15 cellular contexts compared by ENCODE assay signal in the genomic region with DNA sequence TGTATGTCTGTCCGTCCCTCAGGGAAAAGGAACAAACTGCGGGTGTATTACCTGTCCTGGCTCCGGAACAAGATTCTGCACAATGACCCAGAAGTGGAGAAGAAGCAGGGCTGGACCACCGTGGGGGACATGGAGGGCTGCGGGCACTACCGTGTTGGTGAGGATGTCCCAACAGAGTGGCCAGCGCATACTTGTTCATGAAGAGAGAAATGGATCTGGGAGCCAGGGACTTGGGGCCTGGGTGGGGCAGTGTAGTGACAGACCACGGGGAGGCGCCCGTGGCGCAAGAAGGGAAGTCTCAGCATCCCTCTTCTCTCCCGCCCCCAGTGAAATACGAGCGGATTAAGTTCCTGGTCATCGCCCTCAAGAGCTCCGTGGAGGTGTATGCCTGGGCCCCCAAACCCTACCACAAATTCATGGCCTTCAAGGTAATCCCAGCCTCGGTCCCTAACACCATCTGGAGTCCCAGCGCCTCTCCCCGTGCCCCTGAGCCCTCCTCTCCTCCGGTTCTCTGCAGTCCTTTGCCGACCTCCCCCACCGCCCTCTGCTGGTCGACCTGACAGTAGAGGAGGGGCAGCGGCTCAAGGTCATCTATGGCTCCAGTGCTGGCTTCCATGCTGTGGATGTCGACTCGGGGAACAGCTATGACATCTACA. TPM values are rescaled to one million over a fixed set of nuclear protein-coding genes. Genes with fewer than 3 reads are reported as not detected.
DNase-seq lines count a peak whose midpoint lies in the region; ATAC-seq and TF ChIP-seq lines count a peak whose summit lies in the region.
"Had no signal": no experiment of that assay in that cellular context is flagged by ENCODE, and none has a peak within 500 bp of the region (broad histone marks: within the 10 kb centered on the region; RNA-seq: fewer than 3 reads in every experiment).

No MANE protein-coding gene starts in this region.

- POLR2A ChIA-PET in MCF 10A (lab: Yijun Ruan, JAX) (interaction anchor here (1.5 kb wide), 1 partner anchor 105 kb away, joined by 5 read pairs; no protein-coding TSS in a partner anchor), Panc1 (lab: Charles Lee) (no interaction called here)

- H3K9me3 ChIP-seq in breast epithelium, result no peaks in the 10 kb centered on the region
- H3K9me3 ChIP-seq in Panc1 (ENCODE audit: control insufficient read depth, insufficient read depth, low read depth, low read length), result no peaks in the 10 kb centered on the region
- H3K9me3 ChIP-seq: gastroesophageal sphincter, left lung, testis had no signal

- H3K4me3 ChIP-seq in breast epithelium (no peak overlapping the region), Panc1 (ENCODE audit: low read depth in 2 of 2, low read length in 2 of 2) (no peak overlapping the region)
- H3K4me3 ChIP-seq: gastroesophageal sphincter, left lung, testis had no signal

- H3K36me3 ChIP-seq in breast epithelium, result peaks cover 10% of the 10 kb centered on the region
- no peaks in the 10 kb centered on the region for H3K36me3 ChIP-seq in Panc1 (ENCODE audit: control insufficient read depth, insufficient read depth, low read length)

- H3K4me1 ChIP-seq in breast epithelium (no peaks in the 10 kb centered on the region), Panc1 (ENCODE audit: control insufficient read depth, insufficient read depth, low read length) (no peaks in the 10 kb centered on the region; the same call in 1 of the 2 replicates)

- no peak for ATAC-seq in Panc1
- no peak for ATAC-seq in HG03378 (IDR thresholded peaks at IDR 0.05; ENCODE audit: unreplicated experiment)
- ATAC-seq: gastroesophageal sphincter, left lung had no signal

- H3K4me3 Mint-ChIP-seq in MCF 10A (ENCODE audit: unreplicated experiment), result no peak overlapping the region
- H3K4me3 Mint-ChIP-seq in glutamatergic neuron (ENCODE audit: unreplicated experiment), result no peak overlapping the region
- no peak overlapping the region for H3K4me3 Mint-ChIP-seq in type B pancreatic cell

- H3K36me3 Mint-ChIP-seq in MCF 10A (ENCODE audit: insufficient read depth, unreplicated experiment) (peaks cover 71% of the 10 kb centered on the region), glutamatergic neuron (ENCODE audit: unreplicated experiment) (no peaks in the 10 kb centered on the region), type B pancreatic cell (no peaks in the 10 kb centered on the region)

- no peaks in the 10 kb centered on the region for H3K4me1 Mint-ChIP-seq in MCF 10A (ENCODE audit: insufficient read depth, unreplicated experiment)
- peaks cover 5% of the 10 kb centered on the region for H3K4me1 Mint-ChIP-seq in glutamatergic neuron (ENCODE audit: low read depth, unreplicated experiment)
- H3K4me1 Mint-ChIP-seq in type B pancreatic cell (ENCODE audit: unreplicated experiment), result no peaks in the 10 kb centered on the region

- CTCF ChIA-PET in MCF 10A (lab: Yijun Ruan, JAX), result interaction anchor here (0.7 kb wide), 1 partner anchor 106 kb away, joined by 3 read pairs; no protein-coding TSS in a partner anchor
- CTCF ChIA-PET in Panc1 (lab: Charles Lee), result no interaction called here

- in situ Hi-C loops in Panc1 (cut with HindIII; ENCODE audit: low pct_unique_long_range_greater_than_20kb, low sequenced_read_pairs), result no loop called here

- H3K27me3 ChIP-seq in breast epithelium (no peaks in the 10 kb centered on the region), Panc1 (ENCODE audit: control insufficient read depth, insufficient read depth, low read length) (no peaks in the 10 kb centered on the region)
- H3K27me3 ChIP-seq: testis had no signal

- TF ChIP-seq POLR2A in breast epithelium (IDR thresholded peaks at IDR 0.05), result no peak

- H3K27ac ChIP-seq in breast epithelium (no peak overlapping the region), Panc1 (ENCODE audit: low read length) (no peak overlapping the region)
- H3K27ac ChIP-seq: gastroesophageal sphincter, left lung, testis had no signal

- TSS peak; percentile 52 for BruUV-seq in MCF 10A (replicated peaks; lab: Mats Ljungman, UMichigan)
- BruUV-seq in Panc1 (replicated peaks; lab: Mats Ljungman, UMichigan), result TSS peak; percentile 87

- intact Hi-C loops in MCF 10A (cut with micrococcal nuclease) (no loop called here), breast epithelium (cut with DNase I; ENCODE audit: low total_unique reads) (no loop called here), Panc1 (cut with micrococcal nuclease; ENCODE audit: unreplicated experiment) (no loop called here)

- DNase-seq in MCF 10A (ENCODE audit: unreplicated experiment) (no peak), breast epithelium (ENCODE audit: low spot score in 2 of 2) (no peak), Panc1 (ENCODE audit: low read depth, low spot score) (no peak), glutamatergic neuron (peak; percentile 60), type B pancreatic cell (ENCODE audit: extremely low spot score, unreplicated experiment) (no peak), OCI-M2 (lab: John Stamatoyannopoulos, UW; ENCODE audit: unreplicated experiment) (no peak), NCI-H345 (lab: John Stamatoyannopoulos, UW) (no peak)
- DNase-seq: activated T-cell treated with anti-CD3 and anti-CD28 coated beads, Interleukin-2, amount 50 U/mL, for 48 hours; DMS 273 treated with DMSO at 0.1 percent for 48 hours; small intestine; testis had no signal

- H3K27me3 Mint-ChIP-seq in MCF 10A (ENCODE audit: insufficient read depth, unreplicated experiment) (no peaks in the 10 kb centered on the region), glutamatergic neuron (ENCODE audit: unreplicated experiment) (peaks cover 10% of the 10 kb centered on the region), type B pancreatic cell (no peaks in the 10 kb centered on the region)

- TF ChIP-seq CTCF in MCF 10A (IDR thresholded peaks at IDR 0.05; ENCODE audit: unreplicated experiment), result no peak
- no peak for TF ChIP-seq CTCF in breast epithelium (IDR thresholded peaks at IDR 0.05)
- TF ChIP-seq CTCF in Panc1 (IDR thresholded peaks at IDR 0.05), result peak; percentile 62; the same call in 1 of the 2 replicates
- TF ChIP-seq CTCF in glutamatergic neuron (IDR thresholded peaks at IDR 0.05; ENCODE audit: partially characterized antibody, unreplicated experiment), result no peak
- TF ChIP-seq CTCF in type B pancreatic cell (conservative IDR thresholded peaks at IDR 0.05), result peak; percentile 24

- H3K9me3 Mint-ChIP-seq in MCF 10A (ENCODE audit: unreplicated experiment), result no peaks in the 10 kb centered on the region
- peaks cover 3% of the 10 kb centered on the region for H3K9me3 Mint-ChIP-seq in glutamatergic neuron (ENCODE audit: unreplicated experiment)
- no peaks in the 10 kb centered on the region for H3K9me3 Mint-ChIP-seq in type B pancreatic cell

- H3K27ac Mint-ChIP-seq in MCF 10A (ENCODE audit: low read depth, unreplicated experiment) (no peak overlapping the region), glutamatergic neuron (ENCODE audit: unreplicated experiment) (no peak overlapping the region), type B pancreatic cell (no peak overlapping the region)

RNA-seq across cellular contexts. Expression of gene C17orf107, which starts 3.5 kb away (rescaled TPM):
- 3.6 and 4.3 TPM in 2 replicates for total RNA-seq in MCF 10A (2022)
- 10 to 100 TPM in 1 of 3 donors, 1 to 10 TPM in 1, not detected in 1; 3.9 to 10.5 TPM for total RNA-seq in breast epithelium
- 2.4 TPM for total RNA-seq in Panc1 (2021; ENCODE audit: unreplicated experiment)
- 5.1 TPM for polyA plus RNA-seq in Panc1 (2012; ENCODE audit: insufficient read length)
- 11.1 TPM for total RNA-seq in glutamatergic neuron (ENCODE audit: unreplicated experiment)
- total RNA-seq in type B pancreatic cell (ENCODE audit: low replicate concordance), result 4.4 and 9.3 TPM in 2 replicates

RNA-seq across cellular contexts. Expression of gene CHRNE, which starts 7.1 kb away (rescaled TPM):
- total RNA-seq in MCF 10A (2022) (not detected in 2 replicates), breast epithelium (1 to 10 TPM in 1 of 3 donors, under 1 TPM in 2; 0.16 to 2.0 (median 0.73) TPM), Panc1 (2021; ENCODE audit: unreplicated experiment) (0.13 TPM), glutamatergic neuron (ENCODE audit: unreplicated experiment) (0.69 TPM), type B pancreatic cell (ENCODE audit: low replicate concordance) (0.27 and 0.52 TPM in 2 replicates)
- polyA plus RNA-seq in Panc1 (2012; ENCODE audit: insufficient read length), result 0.99 TPM
- total RNA-seq: LHCN-M2 had no signal

RNA-seq across cellular contexts. Expression of gene GP1BA, which starts 36.3 kb away (rescaled TPM):
- total RNA-seq in MCF 10A (2022), result not detected in 2 replicates
- total RNA-seq in breast epithelium, result not detected
- 0.15 TPM for total RNA-seq in Panc1 (2021; ENCODE audit: unreplicated experiment)
- 0.52 TPM for polyA plus RNA-seq in Panc1 (2012; ENCODE audit: insufficient read length)
- 0.47 TPM for total RNA-seq in glutamatergic neuron (ENCODE audit: unreplicated experiment)
- total RNA-seq in type B pancreatic cell (ENCODE audit: low replicate concordance), result not detected in 2 replicates
- total RNA-seq: LHCN-M2 had no signal

RNA-seq across cellular contexts. Expression of gene SLC25A11, which starts 44.0 kb away (rescaled TPM):
- total RNA-seq in MCF 10A (2022) (46.8 and 54.5 TPM in 2 replicates), breast epithelium (10 to 100 TPM; 38.8 to 48.5 (median 42.6) TPM), Panc1 (2021; ENCODE audit: unreplicated experiment) (65.9 TPM), glutamatergic neuron (ENCODE audit: unreplicated experiment) (72.2 TPM), type B pancreatic cell (ENCODE audit: low replicate concordance) (60.2 and 63.6 TPM in 2 replicates)
- 85.2 TPM for polyA plus RNA-seq in Panc1 (2012; ENCODE audit: insufficient read length)

RNA-seq across cellular contexts. Expression of gene RNF167, which starts 44.3 kb away (rescaled TPM):
- total RNA-seq in MCF 10A (2022) (100.0 and 109 TPM in 2 replicates), breast epithelium (10 to 100 TPM; 38.3 to 49.0 (median 38.7) TPM), Panc1 (2021; ENCODE audit: unreplicated experiment) (95.8 TPM), glutamatergic neuron (ENCODE audit: unreplicated experiment) (96.1 TPM), type B pancreatic cell (ENCODE audit: low replicate concordance) (98.8 and 132 TPM in 2 replicates)
- 113 TPM for polyA plus RNA-seq in Panc1 (2012; ENCODE audit: insufficient read length)

Comparison
In these comparisons a context has a peak if more than half of its experiments do, and no peak if none do; other contexts are left out.
1. CTCF ChIP-seq: peak in Panc1 (single experiment) and type B pancreatic cell (single experiment); none in MCF 10A (single experiment), breast epithelium (0 of 3) and glutamatergic neuron (single experiment).